Comparison of ENCODE assay signal across 22 cellular contexts in the genomic region with DNA sequence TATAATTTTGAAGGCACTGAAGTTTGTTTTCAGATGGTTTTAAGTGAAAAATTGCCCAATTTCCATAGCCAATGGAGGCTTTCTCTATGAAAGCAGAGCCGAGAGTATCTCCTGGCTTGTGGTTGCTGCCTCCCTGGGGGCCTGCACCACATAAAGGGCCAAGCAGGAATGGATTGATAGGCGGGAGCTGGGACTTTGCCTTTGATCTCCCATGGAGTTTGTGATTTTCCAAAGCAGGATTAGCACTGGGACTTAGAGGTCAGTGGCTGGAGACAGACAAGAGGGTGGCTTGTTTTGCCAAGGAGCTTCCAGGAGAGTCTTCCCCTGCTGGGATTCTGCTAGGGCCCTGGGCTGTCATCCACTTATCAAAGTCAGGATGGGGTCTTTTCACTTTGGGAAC. TPM values are rescaled to one million over a fixed set of nuclear protein-coding genes. Genes with fewer than 3 reads are reported as not detected.
DNase-seq lines count a peak whose midpoint lies in the region; ATAC-seq, FAIRE-seq and TF ChIP-seq lines count a peak whose summit lies in the region.
"Had no signal": no experiment of that assay in that cellular context is flagged by ENCODE, and none has a peak within 500 bp of the region (broad histone marks: within the 10 kb centered on the region; RNA-seq: fewer than 3 reads in every experiment).

No MANE protein-coding gene starts in this region.

- peak overlapping the region; percentile 7 for H3K27ac Mint-ChIP-seq in dendritic cell treated with granulocyte-macrophage colony-stimulating factor and Interleukin-4, amounts not matched to agents 40 ng/mL and 50 ng/mL, for 4 days
- H3K27ac Mint-ChIP-seq in nephron (peak overlapping the region in 2 of 3 experiments; percentile 43 to 82), osteocyte (ENCODE audit: unreplicated experiment) (no peak overlapping the region)
- H3K27ac Mint-ChIP-seq: CD4-positive, alpha-beta memory T cell had no signal

- H3K4me3 Mint-ChIP-seq in dendritic cell treated with granulocyte-macrophage colony-stimulating factor and Interleukin-4, amounts not matched to agents 40 ng/mL and 50 ng/mL, for 4 days: no peak overlapping the region
- H3K4me3 Mint-ChIP-seq in nephron (no peak overlapping the region), osteocyte (ENCODE audit: unreplicated experiment) (no peak overlapping the region)
- H3K4me3 Mint-ChIP-seq: CD4-positive, alpha-beta memory T cell had no signal

- intact Hi-C loops in dendritic cell treated with granulocyte-macrophage colony-stimulating factor and Interleukin-4, amounts not matched to agents 40 ng/mL and 50 ng/mL, for 4 days (cut with micrococcal nuclease): no loop called here

- no peak for ATAC-seq in GM18517 (IDR thresholded peaks at IDR 0.05; ENCODE audit: unreplicated experiment)
- ATAC-seq: HCT116, PC-3 had no signal

- peaks cover 13% of the 10 kb centered on the region for H3K4me1 Mint-ChIP-seq in dendritic cell treated with granulocyte-macrophage colony-stimulating factor and Interleukin-4, amounts not matched to agents 40 ng/mL and 50 ng/mL, for 4 days (ENCODE audit: low read depth)
- H3K4me1 Mint-ChIP-seq in nephron (peaks cover 26% of the 10 kb centered on the region), osteocyte (ENCODE audit: unreplicated experiment) (no peaks in the 10 kb centered on the region)
- H3K4me1 Mint-ChIP-seq: CD4-positive, alpha-beta memory T cell had no signal

- FAIRE-seq in GM19239 (lab: Jason Lieb, UNC): no peak

- H3K9me3 Mint-ChIP-seq in dendritic cell treated with granulocyte-macrophage colony-stimulating factor and Interleukin-4, amounts not matched to agents 40 ng/mL and 50 ng/mL, for 4 days: no peaks in the 10 kb centered on the region
- no peaks in the 10 kb centered on the region for H3K9me3 Mint-ChIP-seq in nephron
- no peaks in the 10 kb centered on the region for H3K9me3 Mint-ChIP-seq in osteocyte (ENCODE audit: unreplicated experiment)
- H3K9me3 Mint-ChIP-seq: CD4-positive, alpha-beta memory T cell had no signal

- peak; percentile 64 for DNase-seq in ELF-1 (ENCODE audit: low read depth, low spot score)
- peak; percentile 88 for DNase-seq in NCI-H69 (lab: John Stamatoyannopoulos, UW)
- DNase-seq in osteocyte (ENCODE audit: extremely low spot score, unreplicated experiment): no peak
- DNase-seq in GM19239 (ENCODE audit: insufficient read length, low spot score): no peak
- DNase-seq in NCI-H2107 (lab: John Stamatoyannopoulos, UW): no peak
- DNase-seq: Calu3; CD4-positive, alpha-beta memory T cell; GM23248; Kasumi-1; MM.1S; NCI-H1092; NCI-H146; NCI-H2081; NCI-H510A; NCI-H774; PC-3; RPMI8226 had no signal

- H3K27me3 Mint-ChIP-seq in dendritic cell treated with granulocyte-macrophage colony-stimulating factor and Interleukin-4, amounts not matched to agents 40 ng/mL and 50 ng/mL, for 4 days: peaks cover 3% of the 10 kb centered on the region
- H3K27me3 Mint-ChIP-seq in nephron (ENCODE audit: low read depth) (peaks cover 4% of the 10 kb centered on the region), osteocyte (ENCODE audit: unreplicated experiment) (peaks cover 3% of the 10 kb centered on the region)

- no peaks in the 10 kb centered on the region for H3K36me3 Mint-ChIP-seq in dendritic cell treated with granulocyte-macrophage colony-stimulating factor and Interleukin-4, amounts not matched to agents 40 ng/mL and 50 ng/mL, for 4 days (ENCODE audit: low read depth)
- H3K36me3 Mint-ChIP-seq in nephron (ENCODE audit: low read depth): no peaks in the 10 kb centered on the region
- H3K36me3 Mint-ChIP-seq in osteocyte (ENCODE audit: unreplicated experiment): no peaks in the 10 kb centered on the region
- H3K36me3 Mint-ChIP-seq: CD4-positive, alpha-beta memory T cell had no signal

- TF ChIP-seq CTCF in nephron (IDR thresholded peaks at IDR 0.05; ENCODE audit: unreplicated experiment in 3 of 3) (no peak), osteocyte (IDR thresholded peaks at IDR 0.05) (no peak)

RNA-seq across cellular contexts. Expression of gene OLFML1, which starts 40.7 kb away (rescaled TPM):
- total RNA-seq in osteocyte: 59.7 and 66.6 TPM in 2 replicates
- total RNA-seq: A673; Calu3; CD4-positive, alpha-beta memory T cell; PC-3 had no signal

Comparison
In these comparisons a context has a peak if more than half of its experiments do, and no peak if none do; other contexts are left out.
1. DNase-seq: peak in ELF-1 (single experiment) and NCI-H69 (single experiment); none in osteocyte (single experiment), GM19239 (single experiment) and NCI-H2107 (single experiment).